Comparison of ENCODE assay signal across 14 cellular contexts in genomic region chr13:74219571-74219970, GRCh38.
A peak's percentile ranks its signal among the peaks of the same experiment; 100 is the strongest.
DNase-seq lines count a peak whose midpoint lies in the region; ATAC-seq and TF ChIP-seq lines count a peak whose summit lies in the region.
"Had no signal": no experiment of that assay in that cellular context is flagged by ENCODE, and none has a peak within 500 bp of the region (broad histone marks: within the 10 kb centered on the region; RNA-seq: fewer than 3 reads in every experiment).

No MANE protein-coding gene starts in this region.

- WGBS in IMR-90 (ENCODE audit: extremely low coverage in 2 of 2, insufficient read length in 1 of 2), 2 experiments, result no CpG with 5 or more reads among the region's 2 CpGs

- CTCF ChIA-PET in IMR-90 (lab: Yijun Ruan, JAX), result interaction anchor here (0.7 kb wide), 1 partner anchor 207 kb away, joined by 4 read pairs; no protein-coding TSS in a partner anchor
- CTCF ChIA-PET in activated naive CD4-positive, alpha-beta T cell treated with anti-CD3 and anti-CD28 coated beads, Interleukin-2, amount 10 ng/mL, durations not matched to agents 7 days and 5 days (lab: Charles Lee), result interaction anchor here (1.6 kb wide), 1 partner anchor 12 kb away, joined by 3 read pairs; no protein-coding TSS in a partner anchor

- no peaks in the 10 kb centered on the region for H3K36me3 ChIP-seq in IMR-90 (ENCODE audit: control insufficient read depth, insufficient read depth, low read length)
- H3K36me3 ChIP-seq: BLaER1 had no signal

- H3K27ac Mint-ChIP-seq in activated naive CD4-positive, alpha-beta T cell treated with anti-CD3 and anti-CD28 coated beads, Interleukin-2, amount 10 ng/mL, durations not matched to agents 7 days and 5 days, result no peak overlapping the region
- H3K27ac Mint-ChIP-seq: CD4-positive, CD25-positive, alpha-beta regulatory T cell; H9 had no signal

- H3K27me3 ChIP-seq in IMR-90 (ENCODE audit: control insufficient read depth, insufficient read depth, low read length), result no peaks in the 10 kb centered on the region
- H3K27me3 ChIP-seq: BLaER1 had no signal

- no peaks in the 10 kb centered on the region for H3K9me3 ChIP-seq in IMR-90 (ENCODE audit: control insufficient read depth, insufficient read depth, low read length)
- H3K9me3 ChIP-seq: A549, BLaER1 had no signal

- H4K5ac ChIP-seq in IMR-90 (ENCODE audit: low read depth, low read length), result peak overlapping the region; percentile 27; the same call in 1 of the 2 replicates

- H3K56ac ChIP-seq in IMR-90 (ENCODE audit: extremely low read depth, insufficient read depth, low read length), result peak overlapping the region; percentile 27; the same call in 1 of the 2 replicates

- H2AK5ac ChIP-seq in IMR-90 (ENCODE audit: low read depth, low read length), result 0 out of 2 replicates have a peak overlapping the region, but pooled peaks have one; percentile 1

- H2AK9ac ChIP-seq in IMR-90 (replicated peaks; ENCODE audit: low read depth, low read length, poor library complexity), result no peak overlapping the region

- BruUV-seq in IMR-90 (replicated peaks; lab: Mats Ljungman, UMichigan), result no TSS peak

- no peak overlapping the region for H2AFZ ChIP-seq in IMR-90 (replicated peaks; ENCODE audit: low read length, poor library complexity)

- H2BK120ac ChIP-seq in IMR-90 (ENCODE audit: low read depth, low read length), result peak overlapping the region; percentile 94

- H2BK5ac ChIP-seq in IMR-90 (ENCODE audit: low read depth, low read length, poor library complexity, severe bottlenecking), result peak overlapping the region; percentile 98

- in situ Hi-C loops in IMR-90 (cut with MboI; ENCODE audit: low sequenced_read_pairs), result no loop called here
- in situ Hi-C loops in astrocyte of the spinal cord (cut with HindIII; ENCODE audit: low sequenced_read_pairs), result no loop called here

- TF ChIP-seq POLR2A in IMR-90 (IDR thresholded peaks at IDR 0.05; ENCODE audit: low read depth, low read length), result no peak

- H3K27ac ChIP-seq in IMR-90 (ENCODE audit: insufficient read depth, low read length), result no peak overlapping the region; the same call in 1 of the 2 replicates
- H3K27ac ChIP-seq: A549, BLaER1 had no signal

- H3K14ac ChIP-seq in IMR-90 (replicated peaks; ENCODE audit: low read depth, low read length), result peak overlapping the region; percentile 3; the same call in 1 of the 2 replicates

- H2BK20ac ChIP-seq in IMR-90 (ENCODE audit: low read depth, low read length), result peak overlapping the region; percentile 83

- TF ChIP-seq CTCF in IMR-90 (conservative IDR thresholded peaks at IDR 0.05; ENCODE audit: low read depth, low read length), result no peak
- TF ChIP-seq CTCF in astrocyte of the spinal cord (IDR thresholded peaks at IDR 0.05; ENCODE audit: low read depth, low read length), result no peak

- peaks cover 3% of the 10 kb centered on the region; the same call in 1 of the 2 replicates for H3K9me1 ChIP-seq in IMR-90 (ENCODE audit: insufficient read depth, low read length)

- H3K23ac ChIP-seq in IMR-90 (ENCODE audit: low read depth, low read length), result no peak overlapping the region

- peak overlapping the region; percentile 80; the same call in 1 of the 2 replicates for H3K18ac ChIP-seq in IMR-90 (ENCODE audit: low read depth, low read length)

- peak overlapping the region; percentile 93 for H4K91ac ChIP-seq in IMR-90 (ENCODE audit: insufficient read depth, low read depth, low read length)

- H3K9me3 Mint-ChIP-seq in activated naive CD4-positive, alpha-beta T cell treated with anti-CD3 and anti-CD28 coated beads, Interleukin-2, amount 10 ng/mL, durations not matched to agents 7 days and 5 days, result peaks cover 2% of the 10 kb centered on the region
- H3K9me3 Mint-ChIP-seq: H9 had no signal

- no peak for TF ChIP-seq RAD21 in IMR-90 (IDR thresholded peaks at IDR 0.05; ENCODE audit: low read length)

- peak overlapping the region; percentile 2; the same call in 1 of the 2 replicates for H3K4me2 ChIP-seq in IMR-90 (ENCODE audit: low read depth, low read length)
- H3K4me2 ChIP-seq: A549, BLaER1 had no signal

- no peak overlapping the region for H3K9ac ChIP-seq in IMR-90 (ENCODE audit: low read depth, low read length)
- H3K9ac ChIP-seq: BLaER1 had no signal

- no peaks in the 10 kb centered on the region for H3K27me3 Mint-ChIP-seq in activated naive CD4-positive, alpha-beta T cell treated with anti-CD3 and anti-CD28 coated beads, Interleukin-2, amount 10 ng/mL, durations not matched to agents 7 days and 5 days

- POLR2A ChIA-PET in IMR-90 (lab: Charles Lee; ENCODE audit: unreplicated experiment), result no interaction called here

- intact Hi-C loops in IMR-90 (cut with micrococcal nuclease), result loop anchor here (5.0 kb wide), 2 partner anchors 82 to 172 kb away; no protein-coding TSS in a partner anchor

- H3K4me3 Mint-ChIP-seq in activated naive CD4-positive, alpha-beta T cell treated with anti-CD3 and anti-CD28 coated beads, Interleukin-2, amount 10 ng/mL, durations not matched to agents 7 days and 5 days, result no peak overlapping the region
- H3K4me3 Mint-ChIP-seq: CD4-positive, CD25-positive, alpha-beta regulatory T cell; H9 had no signal

- dilution Hi-C loops in IMR-90 (cut with HindIII; ENCODE audit: low sequenced_read_pairs, unreplicated experiment), result no loop called here

- peaks cover 15% of the 10 kb centered on the region for H3K4me1 ChIP-seq in IMR-90 (ENCODE audit: control insufficient read depth, insufficient read depth, low read length)
- H3K4me1 ChIP-seq: A549, BLaER1 had no signal

- no peaks in the 10 kb centered on the region for H3K79me1 ChIP-seq in IMR-90 (ENCODE audit: low read depth in 1 of 2, low read length in 2 of 2)

- H3K4me3 ChIP-seq in IMR-90 (ENCODE audit: insufficient read depth, low read depth, low read length), result no peak overlapping the region
- no peak overlapping the region for H3K4me3 ChIP-seq in astrocyte of the spinal cord (ENCODE audit: low read depth, low read length)
- H3K4me3 ChIP-seq: A549, BLaER1 had no signal

- H3K4me1 Mint-ChIP-seq in activated naive CD4-positive, alpha-beta T cell treated with anti-CD3 and anti-CD28 coated beads, Interleukin-2, amount 10 ng/mL, durations not matched to agents 7 days and 5 days, result peaks cover 14% of the 10 kb centered on the region
- H3K4me1 Mint-ChIP-seq: H9 had no signal

- DNase-seq in IMR-90 (peak; percentile 44), astrocyte of the spinal cord (ENCODE audit: low read depth, low spot score) (peak; percentile 38), myocyte (ENCODE audit: low read depth) (peak; percentile 53), DMS53 (lab: John Stamatoyannopoulos, UW) (no peak), SK-N-DZ (ENCODE audit: low spot score) (no peak)
- no peak for DNase-seq in activated naive CD4-positive, alpha-beta T cell treated with anti-CD3 and anti-CD28 coated beads, Interleukin-2, amount 10 ng/mL, durations not matched to agents 7 days and 5 days
- DNase-seq: AML-193; CD4-positive, CD25-positive, alpha-beta regulatory T cell; GOT3; H9; KBM-7 had no signal

- peak overlapping the region; percentile 77; the same call in 1 of the 3 replicates for H2BK15ac ChIP-seq in IMR-90 (ENCODE audit: low read depth, low read length)

- peak overlapping the region in 1 of 2 experiments; percentile 62; a peak in 2 of 4 replicates for H4K8ac ChIP-seq in IMR-90 (ENCODE audit: low read depth in 2 of 2, low read length in 2 of 2)

- peak overlapping the region; percentile 74; the same call in 1 of the 2 replicates for H3K4ac ChIP-seq in IMR-90 (ENCODE audit: low read depth, low read length)

- H3K36me3 Mint-ChIP-seq in activated naive CD4-positive, alpha-beta T cell treated with anti-CD3 and anti-CD28 coated beads, Interleukin-2, amount 10 ng/mL, durations not matched to agents 7 days and 5 days, result no peaks in the 10 kb centered on the region
- H3K36me3 Mint-ChIP-seq: CD4-positive, CD25-positive, alpha-beta regulatory T cell had no signal

- no peaks in the 10 kb centered on the region for H4K20me1 ChIP-seq in IMR-90 (ENCODE audit: insufficient read depth, low read length)
- H4K20me1 ChIP-seq: BLaER1 had no signal

- ATAC-seq in IMR-90 (ENCODE audit: low read depth) (no peak), HG02938 (IDR thresholded peaks at IDR 0.05; ENCODE audit: unreplicated experiment) (no peak)
- ATAC-seq: A549 had no signal

TF ChIP-seq in IMR-90, 13 proteins besides CTCF, POLR2A, EP300 and RAD21:
- TF ChIP-seq RCOR1 (IDR thresholded peaks at IDR 0.05; ENCODE audit: insufficient replicate concordance, low read length) (no peak), SMC3 (IDR thresholded peaks at IDR 0.05; ENCODE audit: low read depth, low read length) (no peak), FOS (IDR thresholded peaks at IDR 0.05; ENCODE audit: low read depth, low read length) (no peak), USF2 (IDR thresholded peaks at IDR 0.05; ENCODE audit: low read depth, low read length) (no peak), BHLHE40 (IDR thresholded peaks at IDR 0.05; ENCODE audit: low read depth, low read length) (no peak)

Comparison
In these comparisons a context has a peak if more than half of its experiments do, and no peak if none do; other contexts are left out.
1. DNase-seq: peak in IMR-90 (single experiment), astrocyte of the spinal cord (single experiment) and myocyte (single experiment); none in activated naive CD4-positive, alpha-beta T cell treated with anti-CD3 and anti-CD28 coated beads, Interleukin-2, amount 10 ng/mL, durations not matched to agents 7 days and 5 days (single experiment), DMS53 (single experiment) and SK-N-DZ (single experiment).